Comparison of ENCODE assay signal across 8 cellular contexts in the genomic region with DNA sequence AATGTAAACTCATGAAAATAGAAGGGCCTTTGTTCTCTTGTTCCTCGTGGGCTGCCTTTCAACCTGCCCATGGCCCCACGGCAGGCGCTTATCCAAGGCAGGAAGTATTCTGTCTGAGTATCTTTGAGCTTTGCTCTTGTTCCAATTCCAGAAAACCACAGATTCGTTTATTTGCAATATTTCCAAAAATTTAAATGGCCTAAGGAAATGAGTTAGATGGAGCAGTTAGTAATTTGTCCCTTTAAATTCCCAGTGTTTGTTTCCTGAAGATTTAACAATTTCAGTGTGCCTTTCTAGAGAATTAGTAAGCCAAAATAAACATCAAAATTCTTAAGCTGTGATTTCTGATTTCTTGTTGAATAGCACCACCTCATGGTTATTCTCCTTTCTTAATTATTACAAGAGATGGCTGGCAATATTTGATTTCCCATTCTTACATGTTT.
DNase-seq lines count a peak whose midpoint lies in the region; ATAC-seq and TF ChIP-seq lines count a peak whose summit lies in the region.

No MANE protein-coding gene starts in this region.

- TF ChIP-seq CTCF in right atrium auricular region (IDR thresholded peaks at IDR 0.05) (peak in 1 of 2 donors; percentile 58), OCI-LY1 (IDR thresholded peaks at IDR 0.05; ENCODE audit: low read length) (peak; percentile 50; the same call in 1 of the 2 replicates), endothelial cell (IDR thresholded peaks at IDR 0.05; ENCODE audit: unreplicated experiment) (peak; percentile 44), neural cell (IDR thresholded peaks at IDR 0.05; ENCODE audit: poor library complexity, severe bottlenecking) (peak; percentile 81)

- H3K36me3 Mint-ChIP-seq in endothelial cell (ENCODE audit: low read depth, unreplicated experiment): no peaks in the 10 kb centered on the region
- H3K36me3 Mint-ChIP-seq in T-helper 17 cell (ENCODE audit: low read depth): peaks cover 2% of the 10 kb centered on the region

- H3K79me2 ChIP-seq in OCI-LY1 (ENCODE audit: insufficient read depth, low read length): no peaks in the 10 kb centered on the region
- H3K79me2 ChIP-seq in neural cell (replicated peaks; ENCODE audit: insufficient read depth, low read length): no peaks in the 10 kb centered on the region

- H3K4me3 Mint-ChIP-seq in endothelial cell (ENCODE audit: unreplicated experiment) (no peak overlapping the region), T-helper 17 cell (no peak overlapping the region)

- H3K27me3 Mint-ChIP-seq in endothelial cell (ENCODE audit: unreplicated experiment) (no peaks in the 10 kb centered on the region), T-helper 17 cell (peaks cover 30% of the 10 kb centered on the region)

- no peak overlapping the region for H2AFZ ChIP-seq in OCI-LY1 (ENCODE audit: low read length)
- no peak overlapping the region for H2AFZ ChIP-seq in neural cell (ENCODE audit: low read depth, low read length)

- H3K27ac Mint-ChIP-seq in endothelial cell (ENCODE audit: unreplicated experiment) (no peak overlapping the region), T-helper 17 cell (no peak overlapping the region)

- H3K4me3 ChIP-seq in right atrium auricular region (no peak overlapping the region), OCI-LY1 (ENCODE audit: low read depth, low read length, poor library complexity, severe bottlenecking) (no peak overlapping the region), neural cell (ENCODE audit: low read length) (no peak overlapping the region)

- TF ChIP-seq RAD21 in neural cell (conservative IDR thresholded peaks at IDR 0.05): peak; percentile 89

- H3K9ac ChIP-seq in OCI-LY1 (ENCODE audit: low read length) (no peak overlapping the region), neural cell (ENCODE audit: low read length) (no peak overlapping the region)

- H3K4me1 ChIP-seq in right atrium auricular region: no peaks in the 10 kb centered on the region
- H3K4me1 ChIP-seq in OCI-LY1 (ENCODE audit: insufficient read depth, low read length, severe bottlenecking): no peaks in the 10 kb centered on the region

- no peaks in the 10 kb centered on the region for H3K9me3 ChIP-seq in right atrium auricular region
- no peaks in the 10 kb centered on the region for H3K9me3 ChIP-seq in OCI-LY1 (ENCODE audit: low read length)
- no peaks in the 10 kb centered on the region for H3K9me3 ChIP-seq in neural cell (ENCODE audit: low read length)
- no peaks in the 10 kb centered on the region for H3K9me3 ChIP-seq in T-helper 17 cell (ENCODE audit: control insufficient read depth, low read length, poor library complexity, severe bottlenecking)

- H4K20me1 ChIP-seq in OCI-LY1 (ENCODE audit: insufficient read depth, low read length): no peaks in the 10 kb centered on the region
- no peaks in the 10 kb centered on the region for H4K20me1 ChIP-seq in neural cell (ENCODE audit: insufficient read depth)

- no peaks in the 10 kb centered on the region for H3F3A ChIP-seq in OCI-LY1 (ENCODE audit: insufficient read depth, low read length)
- H3F3A ChIP-seq in neural cell (ENCODE audit: insufficient read depth, low read length, poor library complexity, severe bottlenecking): no peaks in the 10 kb centered on the region

- H3K9me2 ChIP-seq in OCI-LY1 (ENCODE audit: low read depth, low read length) (no peaks in the 10 kb centered on the region), neural cell (ENCODE audit: insufficient read depth, low read length) (no peaks in the 10 kb centered on the region)

- H3K4me1 Mint-ChIP-seq in endothelial cell (ENCODE audit: unreplicated experiment) (peaks cover 3% of the 10 kb centered on the region), T-helper 17 cell (peaks cover 14% of the 10 kb centered on the region)

- TF ChIP-seq EP300 in neural cell (conservative IDR thresholded peaks at IDR 0.05; ENCODE audit: poor library complexity, severe bottlenecking): no peak

- H3K4me2 ChIP-seq in OCI-LY1 (ENCODE audit: low read length) (no peak overlapping the region), neural cell (ENCODE audit: low read length) (no peak overlapping the region)

- DNase-seq in Right ventricle myocardium superior (peak; percentile 50), right atrium auricular region (ENCODE audit: low spot score) (no peak), endothelial cell (ENCODE audit: low spot score) (peak; percentile 9), T-helper 17 cell (no peak)
- DNase-seq in NK-92 treated with Interleukin-12 subunit alpha and Interleukin-12 subunit beta, amount 100 ng/mL, for 24 hours (lab: John Stamatoyannopoulos, UW): no peak
- no peak for DNase-seq in effector CD8-positive, alpha-beta T cell (lab: John Stamatoyannopoulos, UW)

- no peaks in the 10 kb centered on the region for H3K36me3 ChIP-seq in right atrium auricular region
- H3K36me3 ChIP-seq in OCI-LY1 (ENCODE audit: insufficient read depth, low read length): no peaks in the 10 kb centered on the region
- H3K36me3 ChIP-seq in neural cell (ENCODE audit: insufficient read depth, low read length): no peaks in the 10 kb centered on the region

- ATAC-seq in Right ventricle myocardium superior (ENCODE audit: poor library complexity) (peak; percentile 53), T-helper 17 cell (no peak)

- no peaks in the 10 kb centered on the region for H3K9me3 Mint-ChIP-seq in endothelial cell (ENCODE audit: unreplicated experiment)

- no peaks in the 10 kb centered on the region for H3K27me3 ChIP-seq in right atrium auricular region
- no peaks in the 10 kb centered on the region for H3K27me3 ChIP-seq in OCI-LY1 (ENCODE audit: insufficient read depth, low read length)
- H3K27me3 ChIP-seq in neural cell (ENCODE audit: insufficient read depth, low read depth, low read length): no peaks in the 10 kb centered on the region

- intact Hi-C loops in Right ventricle myocardium superior (cut with DNase I): no loop called here

- peak overlapping the region in 1 of 2 donors; percentile 1 for H3K27ac ChIP-seq in right atrium auricular region
- no peak overlapping the region for H3K27ac ChIP-seq in OCI-LY1 (ENCODE audit: low read depth, low read length, poor library complexity, severe bottlenecking)
- H3K27ac ChIP-seq in neural cell (ENCODE audit: low read length): no peak overlapping the region

TF ChIP-seq in neural cell, 6 proteins besides CTCF, POLR2A, EP300 and RAD21:
- peak; percentile 90 for TF ChIP-seq SMC3 (conservative IDR thresholded peaks at IDR 0.05; ENCODE audit: poor library complexity)
- TF ChIP-seq POLR2AphosphoS5 (IDR thresholded peaks at IDR 0.05): no peak
- TF ChIP-seq EZH2 (IDR thresholded peaks at IDR 0.05; ENCODE audit: borderline replicate concordance, insufficient read depth, low read length, poor library complexity, severe bottlenecking): no peak
- TF ChIP-seq TAF1 (IDR thresholded peaks at IDR 0.05; ENCODE audit: low read depth): no peak
- TF ChIP-seq, protein P1, sequence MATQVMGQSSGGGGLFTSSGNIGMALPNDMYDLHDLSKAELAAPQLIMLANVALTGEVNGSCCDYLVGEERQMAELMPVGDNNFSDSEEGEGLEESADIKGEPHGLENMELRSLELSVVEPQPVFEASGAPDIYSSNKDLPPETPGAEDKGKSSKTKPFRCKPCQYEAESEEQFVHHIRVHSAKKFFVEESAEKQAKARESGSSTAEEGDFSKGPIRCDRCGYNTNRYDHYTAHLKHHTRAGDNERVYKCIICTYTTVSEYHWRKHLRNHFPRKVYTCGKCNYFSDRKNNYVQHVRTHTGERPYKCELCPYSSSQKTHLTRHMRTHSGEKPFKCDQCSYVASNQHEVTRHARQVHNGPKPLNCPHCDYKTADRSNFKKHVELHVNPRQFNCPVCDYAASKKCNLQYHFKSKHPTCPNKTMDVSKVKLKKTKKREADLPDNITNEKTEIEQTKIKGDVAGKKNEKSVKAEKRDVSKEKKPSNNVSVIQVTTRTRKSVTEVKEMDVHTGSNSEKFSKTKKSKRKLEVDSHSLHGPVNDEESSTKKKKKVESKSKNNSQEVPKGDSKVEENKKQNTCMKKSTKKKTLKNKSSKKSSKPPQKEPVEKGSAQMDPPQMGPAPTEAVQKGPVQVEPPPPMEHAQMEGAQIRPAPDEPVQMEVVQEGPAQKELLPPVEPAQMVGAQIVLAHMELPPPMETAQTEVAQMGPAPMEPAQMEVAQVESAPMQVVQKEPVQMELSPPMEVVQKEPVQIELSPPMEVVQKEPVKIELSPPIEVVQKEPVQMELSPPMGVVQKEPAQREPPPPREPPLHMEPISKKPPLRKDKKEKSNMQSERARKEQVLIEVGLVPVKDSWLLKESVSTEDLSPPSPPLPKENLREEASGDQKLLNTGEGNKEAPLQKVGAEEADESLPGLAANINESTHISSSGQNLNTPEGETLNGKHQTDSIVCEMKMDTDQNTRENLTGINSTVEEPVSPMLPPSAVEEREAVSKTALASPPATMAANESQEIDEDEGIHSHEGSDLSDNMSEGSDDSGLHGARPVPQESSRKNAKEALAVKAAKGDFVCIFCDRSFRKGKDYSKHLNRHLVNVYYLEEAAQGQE (IDR thresholded peaks at IDR 0.05; ENCODE audit: borderline replicate concordance): no peak
- no peak for TF ChIP-seq MXI1 (conservative IDR thresholded peaks at IDR 0.05; ENCODE audit: poor library complexity, severe bottlenecking)

Comparison
In these comparisons a context has a peak if more than half of its experiments do, and no peak if none do; other contexts are left out.
1. DNase-seq: peak in Right ventricle myocardium superior (single experiment) and endothelial cell (single experiment); none in right atrium auricular region (single experiment), NK-92 treated with Interleukin-12 subunit alpha and Interleukin-12 subunit beta, amount 100 ng/mL, for 24 hours (single experiment), effector CD8-positive, alpha-beta T cell (single experiment) and T-helper 17 cell (0 of 3).